In genomic region chr22:44372611-44373010, GRCh38 we compare ENCODE assay signal across 21 cellular contexts. TPM values are rescaled to one million over a fixed set of nuclear protein-coding genes. Genes with fewer than 3 reads are reported as not detected.
"Had no signal": no experiment of that assay in that cellular context is flagged by ENCODE, and none has a peak within 500 bp of the region (broad histone marks: within the 10 kb centered on the region; RNA-seq: fewer than 3 reads in every experiment).

No MANE protein-coding gene starts in this region.

- H3K9ac ChIP-seq: neural progenitor cell had no signal

- H2AFZ ChIP-seq: neural progenitor cell had no signal

- H3K4me2 ChIP-seq: neural progenitor cell had no signal

- ATAC-seq: gastroesophageal sphincter; left cardiac atrium; lower lobe of right lung; natural killer cell treated with Interleukin-12 subunit alpha and Interleukin-12 subunit beta and Interleukin-15 and Interleukin-18, amount 100 ng/mL, for 72 hours; sciatic nerve had no signal

- H3K36me3 ChIP-seq: esophagus squamous epithelium, gastroesophageal sphincter, left ventricle myocardium inferior, lower lobe of right lung, ovary, stomach, thoracic aorta, transverse colon had no signal

- H3K27ac ChIP-seq: esophagus squamous epithelium, gastroesophageal sphincter, left ventricle myocardium inferior, lower lobe of right lung, neural progenitor cell, ovary, skin epidermis, stomach, thoracic aorta, transverse colon had no signal

- DNase-seq: esophagus squamous epithelium; foreskin fibroblast; immature natural killer cell; left cardiac atrium; nucleus accumbens; stimulated activated CD4-positive, alpha-beta T cell treated with anti-CD3 and anti-CD28 coated beads, Interleukin-12 subunit alpha, Interleukin-12 subunit beta, amount 100 ng/mL, for 4 hours; stimulated activated naive CD4-positive, alpha-beta T cell; stomach; substantia nigra; transverse colon had no signal

- H3K4me1 ChIP-seq: esophagus squamous epithelium, gastroesophageal sphincter, left ventricle myocardium inferior, lower lobe of right lung, stomach, transverse colon had no signal

- FAIRE-seq: keratinocyte had no signal

- H3K27me3 ChIP-seq: gastroesophageal sphincter, neural progenitor cell, ovary, stomach, transverse colon had no signal

- H3K4me3 ChIP-seq: esophagus squamous epithelium, gastroesophageal sphincter, left ventricle myocardium inferior, lower lobe of right lung, neural progenitor cell, ovary, skin epidermis, stomach, thoracic aorta, transverse colon had no signal

RNA-seq across cellular contexts. Expression of gene SHISAL1, which starts 59.9 kb away (rescaled TPM):
- total RNA-seq: epithelial cell of proximal tubule; natural killer cell treated with Interleukin-12 subunit alpha and Interleukin-12 subunit beta and Interleukin-15 and Interleukin-18, amount 100 ng/mL, for 72 hours had no signal
- polyA plus RNA-seq: immature natural killer cell had no signal
